8 cellular contexts compared by ENCODE assay signal in genomic region chr1:43531906-43532584, GRCh38. TPM values are rescaled to one million over a fixed set of nuclear protein-coding genes. Genes with fewer than 3 reads are reported as not detected.
DNase-seq lines count a peak whose midpoint lies in the region; ATAC-seq and TF ChIP-seq lines count a peak whose summit lies in the region.

No MANE protein-coding gene starts in this region.

- ATAC-seq in naive B cell (ENCODE audit: low read depth in 2 of 2) (no peak), GM19035 (IDR thresholded peaks at IDR 0.05; ENCODE audit: unreplicated experiment) (no peak), GM18861 (IDR thresholded peaks at IDR 0.05; ENCODE audit: unreplicated experiment) (no peak)

- no peak for TF ChIP-seq RAD21 in Ishikawa (IDR thresholded peaks at IDR 0.05; ENCODE audit: low read depth)

- H3K27ac Mint-ChIP-seq in naive B cell, result peak overlapping the region in 3 of 6 donors; percentile 85 to 93 (median 87)

- peak overlapping the region; percentile 86 for H3K4me3 ChIP-seq in AG09309 (ENCODE audit: control insufficient read depth, low read depth, low read length)

- peaks cover 0 to 2% (median 0%) of the 10 kb centered on the region in 7 donors for H3K9me3 Mint-ChIP-seq in naive B cell

- peaks cover 0 to 16% of the 10 kb centered on the region in 2 donors for H3K36me3 Mint-ChIP-seq in naive B cell

- TF ChIP-seq EP300 in Ishikawa (IDR thresholded peaks at IDR 0.05; ENCODE audit: borderline replicate concordance), result no peak

- TF ChIP-seq CTCF in AG09309 (IDR thresholded peaks at IDR 0.05; ENCODE audit: control insufficient read depth, insufficient read depth, low read depth, low read length, missing control alignments), result no peak

- peaks cover 41 to 58% (median 57%) of the 10 kb centered on the region in 3 donors for H3K27me3 Mint-ChIP-seq in naive B cell

- peaks cover 16 to 20% (median 17%) of the 10 kb centered on the region in 3 donors for H3K4me1 Mint-ChIP-seq in naive B cell

- DNase-seq in AG09309 (ENCODE audit: low read depth) (no peak), dermis blood vessel endothelial cell (peak; percentile 17), naive B cell (no peak), CD1c-positive myeloid dendritic cell (ENCODE audit: extremely low spot score) (no peak), NCI-H187 (lab: John Stamatoyannopoulos, UW) (no peak)

- peak overlapping the region; percentile 84 to 94 (median 90) for H3K4me3 Mint-ChIP-seq in naive B cell

TF ChIP-seq in Ishikawa, 13 proteins besides CTCF, POLR2A, EP300 and RAD21:
- TF ChIP-seq REST (IDR thresholded peaks at IDR 0.05; ENCODE audit: low read depth) (no peak), ZBTB7A (IDR thresholded peaks at IDR 0.05; ENCODE audit: low read depth) (peak; percentile 61; the same call in 1 of the 2 replicates), TEAD4 (IDR thresholded peaks at IDR 0.05) (peak; percentile 78), MAX (IDR thresholded peaks at IDR 0.05) (no peak), YY1 (IDR thresholded peaks at IDR 0.05; ENCODE audit: low read depth) (no peak)
TF ChIP-seq in Ishikawa: peak in this region for 2.

RNA-seq across cellular contexts. Expression of gene PTPRF, which starts 1.4 kb away (rescaled TPM):
- total RNA-seq in dermis blood vessel endothelial cell, result 108 and 353 TPM in 2 replicates
- 1 to 10 TPM in 1 of 6 donors, under 1 TPM in 1, not detected in 4; 0.19 to 2.3 TPM for polyA plus RNA-seq in naive B cell (ENCODE audit: low read depth in 6 of 6)
